9 cellular contexts compared by ENCODE assay signal in the genomic region with DNA sequence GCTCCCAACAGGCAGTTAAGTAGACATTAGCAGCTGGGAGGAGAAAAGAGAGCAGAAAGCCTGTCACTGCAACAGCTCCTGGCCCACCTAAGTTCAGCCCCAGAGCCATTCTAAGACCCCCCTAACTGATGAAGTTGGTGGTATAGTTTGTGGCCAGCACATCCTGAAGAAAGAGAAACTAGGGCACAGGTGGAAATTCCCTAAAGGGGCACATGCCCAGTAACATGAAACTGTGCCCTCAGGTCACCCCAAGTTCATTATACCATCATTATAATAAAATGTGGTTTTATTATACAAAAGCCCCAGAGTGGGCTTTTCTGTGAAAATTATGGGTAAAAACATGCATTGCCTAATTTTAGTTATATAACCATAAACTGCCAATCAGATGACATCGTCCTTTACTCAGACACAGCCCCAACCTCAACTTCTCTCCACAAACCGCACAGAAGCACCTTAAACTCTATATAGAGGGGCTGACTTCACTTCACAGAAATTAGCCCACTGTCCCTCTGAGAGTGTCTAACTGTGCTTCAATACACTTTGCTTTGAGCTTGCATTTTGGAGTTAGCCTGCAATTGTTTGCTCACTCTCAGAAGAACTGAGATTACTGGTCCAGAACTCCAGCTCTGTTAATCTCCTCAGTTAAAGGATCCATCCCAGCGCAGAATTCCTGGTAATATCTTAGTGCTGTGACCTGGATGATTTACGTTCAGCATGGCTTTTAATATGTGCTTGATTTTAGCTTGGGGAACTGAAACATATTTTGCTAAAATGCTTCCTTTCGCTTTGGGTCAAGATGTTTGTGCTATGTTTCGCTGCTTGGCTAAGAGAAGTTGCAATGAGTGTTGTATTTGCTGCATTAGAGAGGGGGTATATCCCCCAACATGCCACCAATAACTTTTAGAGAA. TPM values are rescaled to one million over a fixed set of nuclear protein-coding genes. Genes with fewer than 3 reads are reported as not detected.
A peak's percentile ranks its signal among the peaks of the same experiment; 100 is the strongest.
DNase-seq lines count a peak whose midpoint lies in the region; ATAC-seq and TF ChIP-seq lines count a peak whose summit lies in the region.
"Had no signal": no experiment of that assay in that cellular context is flagged by ENCODE, and none has a peak within 500 bp of the region (broad histone marks: within the 10 kb centered on the region; RNA-seq: fewer than 3 reads in every experiment).

No MANE protein-coding gene starts in this region.

- CTCF ChIA-PET in activated CD8-positive, alpha-beta T cell treated with anti-CD3 and anti-CD28 coated beads, Interleukin-2, amount 10 ng/mL, durations not matched to agents 7 days and 5 days (lab: Charles Lee), result interaction anchor here (0.7 to 7.2 kb wide), 10 partner anchors 9 to 348 kb away, joined by 3 to 114 read pairs (median 5); a partner anchor contains a TSS

- POLR2A ChIA-PET in activated CD8-positive, alpha-beta T cell treated with anti-CD3 and anti-CD28 coated beads, Interleukin-2, amount 10 ng/mL, durations not matched to agents 7 days and 5 days (lab: Charles Lee), result interaction anchor here (0.6 to 2.4 kb wide), 6 partner anchors 14 to 514 kb away, joined by 3 to 5 read pairs (median 3); a partner anchor contains a TSS

- intact Hi-C loops in esophagus muscularis mucosa (cut with DNase I), result no loop called here

- H3K79me2 ChIP-seq in osteoblast (ENCODE audit: insufficient read depth, low read length), result no peaks in the 10 kb centered on the region

- no peak for TF ChIP-seq EP300 in esophagus muscularis mucosa (IDR thresholded peaks at IDR 0.05)

- ATAC-seq in GM18502 (IDR thresholded peaks at IDR 0.05; ENCODE audit: poor library complexity, unreplicated experiment), result peak; percentile 62
- peak; percentile 54 for ATAC-seq in HG02981 (IDR thresholded peaks at IDR 0.05; ENCODE audit: unreplicated experiment)
- ATAC-seq in activated CD8-positive, alpha-beta T cell treated with anti-CD3 and anti-CD28 coated beads, Interleukin-2, amount 10 ng/mL, durations not matched to agents 7 days and 5 days, result peak; percentile 50
- ATAC-seq in foreskin keratinocyte, result no peak

- peak; percentile 79 for DNase-seq in activated CD8-positive, alpha-beta T cell treated with anti-CD3 and anti-CD28 coated beads, Interleukin-2, amount 10 ng/mL, durations not matched to agents 7 days and 5 days
- no peak for DNase-seq in osteoblast (ENCODE audit: insufficient read length, low spot score, missing footprints)
- no peak for DNase-seq in foreskin keratinocyte
- no peak for DNase-seq in HT-29 (ENCODE audit: low spot score)
- DNase-seq in esophagus muscularis mucosa (ENCODE audit: extremely low spot score), result no peak
- DNase-seq in EL, result no peak
- DNase-seq: NCI-H1694 had no signal

- peaks cover 12% of the 10 kb centered on the region for H3K4me1 ChIP-seq in osteoblast (ENCODE audit: insufficient read depth, low read length)
- H3K4me1 ChIP-seq in foreskin keratinocyte, result no peaks in the 10 kb centered on the region
- H3K4me1 ChIP-seq in esophagus muscularis mucosa, result peaks cover 11 to 61% (median 48%) of the 10 kb centered on the region in 4 donors

- H3K27ac ChIP-seq in osteoblast (ENCODE audit: low read depth, low read length), result no peak overlapping the region
- H3K27ac ChIP-seq in foreskin keratinocyte, result no peak overlapping the region
- peak overlapping the region in 1 of 4 donors; percentile 16 for H3K27ac ChIP-seq in esophagus muscularis mucosa (replicated peaks in 1 of 4)

- H4K20me1 ChIP-seq in osteoblast (ENCODE audit: insufficient read depth, low read length), result no peaks in the 10 kb centered on the region

- H3K27me3 ChIP-seq in osteoblast (ENCODE audit: insufficient read depth, low read length) (no peaks in the 10 kb centered on the region), foreskin keratinocyte (peaks cover 41% of the 10 kb centered on the region), esophagus muscularis mucosa (no peaks in the 10 kb centered on the region)

- peak overlapping the region; percentile 75 for H2AFZ ChIP-seq in osteoblast (ENCODE audit: low read length)

- H3K9me3 ChIP-seq in osteoblast (ENCODE audit: low read depth, low read length), result no peaks in the 10 kb centered on the region
- H3K9me3 ChIP-seq in esophagus muscularis mucosa, result no peaks in the 10 kb centered on the region

- no peaks in the 10 kb centered on the region for H3K9me3 Mint-ChIP-seq in activated CD8-positive, alpha-beta T cell treated with anti-CD3 and anti-CD28 coated beads, Interleukin-2, amount 10 ng/mL, durations not matched to agents 7 days and 5 days (ENCODE audit: insufficient read depth)

- H3K4me2 ChIP-seq in osteoblast (ENCODE audit: insufficient read depth, low read length), result no peak overlapping the region

- H3K27me3 Mint-ChIP-seq in activated CD8-positive, alpha-beta T cell treated with anti-CD3 and anti-CD28 coated beads, Interleukin-2, amount 10 ng/mL, durations not matched to agents 7 days and 5 days (ENCODE audit: low read depth), result no peaks in the 10 kb centered on the region

- H3K36me3 Mint-ChIP-seq in activated CD8-positive, alpha-beta T cell treated with anti-CD3 and anti-CD28 coated beads, Interleukin-2, amount 10 ng/mL, durations not matched to agents 7 days and 5 days (ENCODE audit: low read depth), result peaks cover 29% of the 10 kb centered on the region

- no peak overlapping the region for H3K4me3 ChIP-seq in osteoblast (ENCODE audit: insufficient read depth, low read length)
- no peak overlapping the region for H3K4me3 ChIP-seq in esophagus muscularis mucosa

- TF ChIP-seq POLR2A in esophagus muscularis mucosa (IDR thresholded peaks at IDR 0.05; ENCODE audit: low read depth), result no peak

- peaks cover 98% of the 10 kb centered on the region for H3K4me1 Mint-ChIP-seq in activated CD8-positive, alpha-beta T cell treated with anti-CD3 and anti-CD28 coated beads, Interleukin-2, amount 10 ng/mL, durations not matched to agents 7 days and 5 days (ENCODE audit: low read depth)

- TF ChIP-seq CTCF in osteoblast (IDR thresholded peaks at IDR 0.05; ENCODE audit: extremely low read depth, low read depth, low read length) (no peak), foreskin keratinocyte (conservative IDR thresholded peaks at IDR 0.05) (no peak), esophagus muscularis mucosa (IDR thresholded peaks at IDR 0.05) (no peak)

- peak overlapping the region; percentile 97 for H3K4me3 Mint-ChIP-seq in activated CD8-positive, alpha-beta T cell treated with anti-CD3 and anti-CD28 coated beads, Interleukin-2, amount 10 ng/mL, durations not matched to agents 7 days and 5 days

- WGBS in esophagus muscularis mucosa, result 77% methylated on average over 6 of the region's 6 CpGs

- H3K36me3 ChIP-seq in osteoblast (ENCODE audit: insufficient read depth, low read length), result no peaks in the 10 kb centered on the region
- H3K36me3 ChIP-seq in esophagus muscularis mucosa, result no peaks in the 10 kb centered on the region

- H3K27ac Mint-ChIP-seq in activated CD8-positive, alpha-beta T cell treated with anti-CD3 and anti-CD28 coated beads, Interleukin-2, amount 10 ng/mL, durations not matched to agents 7 days and 5 days, result peak overlapping the region; percentile 89

RNA-seq across cellular contexts. Expression of a gene that starts 1.8 kb away (rescaled TPM):
- total RNA-seq in activated CD8-positive, alpha-beta T cell treated with anti-CD3 and anti-CD28 coated beads, Interleukin-2, amount 10 ng/mL, durations not matched to agents 7 days and 5 days, result 10 to 100 TPM; 77.1 to 80.2 TPM
- total RNA-seq in osteoblast, result 12.1 and 13.8 TPM in 2 replicates
- total RNA-seq in foreskin keratinocyte, result 0.85 and 0.88 TPM in 2 replicates
- polyA plus RNA-seq in foreskin keratinocyte, result 0.25 and 0.54 TPM in 2 replicates
- total RNA-seq in HT-29 (2014; rRNA removed; shearing (Covaris generic)), result 0.70 and 1.7 TPM in 2 replicates
- total RNA-seq in esophagus muscularis mucosa, result 10 to 100 TPM; 36.5 to 76.3 (median 52.8) TPM

RNA-seq across cellular contexts. Expression of a gene that starts 39.2 kb away (rescaled TPM):
- 1 to 10 TPM; 6.9 to 8.5 TPM for total RNA-seq in activated CD8-positive, alpha-beta T cell treated with anti-CD3 and anti-CD28 coated beads, Interleukin-2, amount 10 ng/mL, durations not matched to agents 7 days and 5 days
- 2.9 and 4.4 TPM in 2 replicates for total RNA-seq in osteoblast
- not detected in 2 replicates for total RNA-seq in foreskin keratinocyte
- not detected in 2 replicates for polyA plus RNA-seq in foreskin keratinocyte
- total RNA-seq in HT-29 (2014; rRNA removed; shearing (Covaris generic)), result 0.65 TPM in 1 of 2 replicates, not detected in the other
- 10 to 100 TPM in 1 of 4 donors, 1 to 10 TPM in 2, under 1 TPM in 1; 0.19 to 24.7 (median 1.6) TPM for total RNA-seq in esophagus muscularis mucosa
